Comparison of ENCODE assay signal across 8 cellular contexts in genomic region chr1:175338447-175339135, GRCh38.
A peak's percentile ranks its signal among the peaks of the same experiment; 100 is the strongest.
DNase-seq lines count a peak whose midpoint lies in the region; ATAC-seq and TF ChIP-seq lines count a peak whose summit lies in the region.

No MANE protein-coding gene starts in this region.

- H3K9me3 Mint-ChIP-seq in endodermal cell: peaks cover 16% of the 10 kb centered on the region

- ATAC-seq in GM19043 (IDR thresholded peaks at IDR 0.05; ENCODE audit: low read depth, unreplicated experiment): peak; percentile 66
- ATAC-seq in HG02970 (IDR thresholded peaks at IDR 0.05; ENCODE audit: low FRiP score, unreplicated experiment): no peak

- no peak overlapping the region for H3K27ac Mint-ChIP-seq in endodermal cell

- peak; percentile 2 for TF ChIP-seq CTCF in AG09309 (IDR thresholded peaks at IDR 0.05; ENCODE audit: control insufficient read depth, insufficient read depth, low read depth, low read length, missing control alignments)
- TF ChIP-seq CTCF in HL-60 (IDR thresholded peaks at IDR 0.05; ENCODE audit: insufficient read depth, low read length): peak; percentile 45
- peak; percentile 90 for TF ChIP-seq CTCF in endodermal cell (conservative IDR thresholded peaks at IDR 0.05)

- H3K4me1 Mint-ChIP-seq in endodermal cell: peaks cover 10% of the 10 kb centered on the region

- H3K27ac ChIP-seq in HL-60 (replicated peaks) (no peak overlapping the region), endodermal cell (ENCODE audit: low read depth, low read length) (no peak overlapping the region)

- no peak overlapping the region for H3K4me3 Mint-ChIP-seq in endodermal cell

- no peak for DNase-seq in AG09309 (ENCODE audit: low read depth)
- DNase-seq in HL-60 (ENCODE audit: low read depth in 1 of 2, low spot score in 1 of 2): peak; percentile 8 to 23
- DNase-seq in activated CD4-positive, CD25-positive, alpha-beta regulatory T cell treated with anti-CD3 and anti-CD28 coated beads, Interleukin-2, amount 50 U/mL, for 72 hours: peak; percentile 58
- DNase-seq in endodermal cell: peak; percentile 94
- DNase-seq in stimulated activated CD4-positive, alpha-beta T cell treated with anti-CD3 and anti-CD28 coated beads, Interleukin-15, amount 100 ng/mL, for 24 hours: peak; percentile 79
- DNase-seq in A172 (ENCODE audit: low spot score): no peak

- H3K36me3 ChIP-seq in endodermal cell (ENCODE audit: control insufficient read depth, insufficient read depth, low read length): no peaks in the 10 kb centered on the region

- H3K9ac ChIP-seq in endodermal cell (ENCODE audit: extremely low read depth, low read length, poor library complexity, severe bottlenecking): no peak overlapping the region

- no peaks in the 10 kb centered on the region for H3K36me3 Mint-ChIP-seq in endodermal cell (ENCODE audit: low read depth)

- H3K27me3 ChIP-seq in HL-60 (ENCODE audit: insufficient read depth, poor library complexity, severe bottlenecking) (peaks cover 18% of the 10 kb centered on the region), endodermal cell (ENCODE audit: control insufficient read depth, insufficient read depth, low read length, poor library complexity, severe bottlenecking) (peaks cover 29% of the 10 kb centered on the region)

- H3K27me3 Mint-ChIP-seq in endodermal cell (ENCODE audit: insufficient read depth): peaks cover 62% of the 10 kb centered on the region

- 50 to 57% methylated on average over 5 to 12 of the region's 12 CpGs for WGBS in endodermal cell (ENCODE audit: insufficient coverage in 1 of 2, insufficient read length in 1 of 2), 2 experiments

- peaks cover 7% of the 10 kb centered on the region for H3K9me3 ChIP-seq in endodermal cell (ENCODE audit: control insufficient read depth, low read length)

- H3K4me3 ChIP-seq in AG09309 (ENCODE audit: control insufficient read depth, low read depth, low read length) (no peak overlapping the region), HL-60 (replicated peaks; ENCODE audit: insufficient read depth, low read length) (no peak overlapping the region), endodermal cell (ENCODE audit: low read length) (no peak overlapping the region)

- H3K4me1 ChIP-seq in endodermal cell (ENCODE audit: control insufficient read depth, insufficient read depth, low read length): peaks cover 2% of the 10 kb centered on the region

Comparison
In these comparisons a context has a peak if more than half of its experiments do, and no peak if none do; other contexts are left out.
1. DNase-seq: peak in HL-60 (2 of 2), activated CD4-positive, CD25-positive, alpha-beta regulatory T cell treated with anti-CD3 and anti-CD28 coated beads, Interleukin-2, amount 50 U/mL, for 72 hours (single experiment), endodermal cell (single experiment) and stimulated activated CD4-positive, alpha-beta T cell treated with anti-CD3 and anti-CD28 coated beads, Interleukin-15, amount 100 ng/mL, for 24 hours (single experiment); none in AG09309 (single experiment) and A172 (single experiment).
2. CTCF ChIP-seq: peak in every context shown above with its lines; median percentile 90 in endodermal cell; 45 in HL-60; 2 in AG09309.